ENCODE assay signal across 10 cellular contexts in genomic region chr11:12813371-12814225, GRCh38.
DNase-seq lines count a peak whose midpoint lies in the region; ATAC-seq and TF ChIP-seq lines count a peak whose summit lies in the region.
"Had no signal": no experiment of that assay in that cellular context is flagged by ENCODE, and none has a peak within 500 bp of the region (broad histone marks: within the 10 kb centered on the region; RNA-seq: fewer than 3 reads in every experiment).

No MANE protein-coding gene starts in this region.

- no peak overlapping the region for H2AFZ ChIP-seq in fibroblast of lung (ENCODE audit: low read length)

- H3K4me2 ChIP-seq in fibroblast of lung (ENCODE audit: extremely low read depth, insufficient read depth, low read length), result peak overlapping the region; percentile 1

- H3K36me3 ChIP-seq in Peyer's patch (no peaks in the 10 kb centered on the region), fibroblast of lung (ENCODE audit: control insufficient read depth, insufficient read depth, low read length) (no peaks in the 10 kb centered on the region)

- TF ChIP-seq CTCF in Peyer's patch (IDR thresholded peaks at IDR 0.05), result no peak
- TF ChIP-seq CTCF in fibroblast of lung (conservative IDR thresholded peaks at IDR 0.05 in 1 of 2, IDR thresholded peaks at IDR 0.05 in 1 of 2; ENCODE audit: low read depth in 1 of 2, low read length in 2 of 2), result no peak

- H3K4me1 ChIP-seq in Peyer's patch, result peaks cover 0 to 38% (median 2%) of the 10 kb centered on the region in 4 donors
- H3K4me1 ChIP-seq in fibroblast of lung (ENCODE audit: control insufficient read depth, extremely low read depth, insufficient read depth, low read length), result peaks cover 63% of the 10 kb centered on the region

- no peak for ATAC-seq in HG03095 (IDR thresholded peaks at IDR 0.05; ENCODE audit: unreplicated experiment)

- H4K20me1 ChIP-seq in fibroblast of lung (ENCODE audit: control insufficient read depth, extremely low read depth, insufficient read depth, low read length), result peaks cover 5% of the 10 kb centered on the region

- H3K9ac ChIP-seq in fibroblast of lung (ENCODE audit: insufficient read depth, low read length), result peak overlapping the region; percentile 53

- H3K79me2 ChIP-seq in fibroblast of lung (ENCODE audit: control insufficient read depth, insufficient read depth, low read length), result peaks cover 90% of the 10 kb centered on the region

- H3K9me3 ChIP-seq in Peyer's patch (no peaks in the 10 kb centered on the region), fibroblast of lung (ENCODE audit: control insufficient read depth, insufficient read depth, low read depth, low read length) (no peaks in the 10 kb centered on the region)

- peak; percentile 88 for DNase-seq in A172 (ENCODE audit: low spot score)
- DNase-seq in Peyer's patch, result peak in 1 of 3 donors; percentile 50
- peak; percentile 81 to 96 for DNase-seq in fibroblast of lung (ENCODE audit: low read depth in 2 of 2)
- DNase-seq in myocyte (ENCODE audit: low read depth), result peak; percentile 61
- no peak for DNase-seq in NOMO-1 (lab: John Stamatoyannopoulos, UW; ENCODE audit: unreplicated experiment in 2 of 2)
- DNase-seq in stimulated activated naive CD4-positive, alpha-beta T cell (lab: John Stamatoyannopoulos, UW), result no peak
- DNase-seq in activated effector memory CD4-positive, alpha-beta T cell treated with anti-CD3 and anti-CD28 coated beads, Interleukin-2, amount 50 U/mL, for 16 hours, result no peak
- DNase-seq: activated CD4-positive, alpha-beta T cell treated with anti-CD3 and anti-CD28 coated beads for 4 hours; AML-193 had no signal

- H3K27me3 ChIP-seq in Peyer's patch (no peaks in the 10 kb centered on the region), fibroblast of lung (ENCODE audit: control insufficient read depth, insufficient read depth, low read length) (no peaks in the 10 kb centered on the region)

- no peak for TF ChIP-seq POLR2A in Peyer's patch (IDR thresholded peaks at IDR 0.05)

- H3K27ac ChIP-seq in Peyer's patch (peak overlapping the region; percentile 27 to 70 (median 52)), fibroblast of lung (ENCODE audit: insufficient read depth, low read length) (peak overlapping the region; percentile 87)

- no peak overlapping the region for H3K4me3 ChIP-seq in Peyer's patch
- H3K4me3 ChIP-seq in fibroblast of lung (replicated peaks in 1 of 4; ENCODE audit: control extremely low read depth in 1 of 4, insufficient read depth in 1 of 4, low read depth in 3 of 4, low read length in 4 of 4), result no peak overlapping the region

Comparison
In these comparisons a context has a peak if more than half of its experiments do, and no peak if none do; other contexts are left out.
1. DNase-seq: peak in A172 (single experiment), fibroblast of lung (2 of 2) and myocyte (single experiment); none in NOMO-1 (0 of 2), stimulated activated naive CD4-positive, alpha-beta T cell (0 of 6) and activated effector memory CD4-positive, alpha-beta T cell treated with anti-CD3 and anti-CD28 coated beads, Interleukin-2, amount 50 U/mL, for 16 hours (single experiment).